10 cellular contexts compared by ENCODE assay signal in genomic region chr3:102206506-102207145, GRCh38.
DNase-seq lines count a peak whose midpoint lies in the region; ATAC-seq, FAIRE-seq and TF ChIP-seq lines count a peak whose summit lies in the region.
"Had no signal": no experiment of that assay in that cellular context is flagged by ENCODE, and none has a peak within 500 bp of the region (broad histone marks: within the 10 kb centered on the region; RNA-seq: fewer than 3 reads in every experiment).

No MANE protein-coding gene starts in this region.

- DNase-seq in HUDEP-2 (lab: John Stamatoyannopoulos, UW; ENCODE audit: unreplicated experiment in 76 of 76) (peak in 52 of 76 experiments; percentile 3 to 67 (median 31)), bronchial epithelial cell (ENCODE audit: low read depth) (peak; percentile 85), kidney tubule cell (ENCODE audit: low spot score) (peak; percentile 81), thoracic aorta (ENCODE audit: low spot score) (peak; percentile 69), NCI-H2227 treated with DMSO at 0.1 percent for 48 hours (lab: John Stamatoyannopoulos, UW) (no peak)
- DNase-seq: NCI-H1694 treated with DMSO at 0.1 percent for 48 hours had no signal

- ATAC-seq in thoracic aorta (ENCODE audit: insufficient number of reproducible peaks, low FRiP score, low read depth) (peak; percentile 96), HG03175 (IDR thresholded peaks at IDR 0.05; ENCODE audit: unreplicated experiment) (no peak), GM18873 (IDR thresholded peaks at IDR 0.05; ENCODE audit: low FRiP score, unreplicated experiment) (no peak)

- H3K27me3 ChIP-seq in bronchial epithelial cell (ENCODE audit: control insufficient read depth, insufficient read depth, low read length) (no peaks in the 10 kb centered on the region), thoracic aorta (replicated peaks; ENCODE audit: insufficient read depth) (no peaks in the 10 kb centered on the region)

- H3K9me3 ChIP-seq in thoracic aorta: no peaks in the 10 kb centered on the region

- TF ChIP-seq CTCF in bronchial epithelial cell (IDR thresholded peaks at IDR 0.05; ENCODE audit: insufficient read depth, low read length, severe bottlenecking) (no peak), thoracic aorta (IDR thresholded peaks at IDR 0.05) (no peak)

- peak overlapping the region; percentile 46 to 78 for H3K27ac ChIP-seq in thoracic aorta

- H3K36me3 ChIP-seq in bronchial epithelial cell (ENCODE audit: control insufficient read depth, insufficient read depth, low read length) (no peaks in the 10 kb centered on the region), thoracic aorta (no peaks in the 10 kb centered on the region)

- FAIRE-seq in bronchial epithelial cell (lab: Jason Lieb, UNC): no peak
- FAIRE-seq: GM12892, TTC549 had no signal

- H3K4me1 ChIP-seq in thoracic aorta (ENCODE audit: control insufficient read depth in 1 of 2, low read depth in 2 of 2): peaks cover 8 to 20% of the 10 kb centered on the region in 2 donors

- H3K4me3 ChIP-seq in bronchial epithelial cell (ENCODE audit: low read depth, low read length): no peak overlapping the region
- peak overlapping the region; percentile 48 for H3K4me3 ChIP-seq in thoracic aorta
